ENCODE assay signal across 8 cellular contexts in the genomic region with DNA sequence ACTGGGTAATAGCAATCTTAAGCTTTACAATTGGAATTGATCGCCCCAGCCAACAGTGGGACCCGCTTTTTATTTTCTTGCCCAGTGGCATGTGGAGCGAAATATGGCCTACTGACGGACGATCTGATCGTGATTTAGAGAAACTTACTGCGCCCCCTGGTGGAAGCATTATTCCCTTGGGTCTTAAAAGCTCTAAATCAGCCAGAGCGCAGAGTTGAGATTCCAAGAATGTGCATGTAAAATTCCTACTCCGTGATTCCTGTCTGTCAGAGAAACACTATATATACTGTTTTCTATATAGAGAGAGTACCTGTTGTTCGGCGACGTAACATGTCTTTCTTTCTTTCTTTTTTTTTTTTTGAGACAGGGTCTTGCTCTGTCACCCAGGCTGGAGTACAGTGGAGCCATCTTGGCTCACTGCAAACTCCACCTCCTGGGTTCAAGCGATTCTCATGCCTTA. TPM values are rescaled to one million over a fixed set of nuclear protein-coding genes. Genes with fewer than 3 reads are reported as not detected.
DNase-seq lines count a peak whose midpoint lies in the region; ATAC-seq and TF ChIP-seq lines count a peak whose summit lies in the region.

No MANE protein-coding gene starts in this region.

- 22% methylated on average over 11 of the region's 13 CpGs for WGBS in mesenchymal stem cell

- H2BK12ac ChIP-seq in mesenchymal stem cell (ENCODE audit: low read length in 2 of 2), result no peak overlapping the region

- peak overlapping the region; percentile 67 for H3K9ac ChIP-seq in mesenchymal stem cell (ENCODE audit: low read length)

- H3K27me3 ChIP-seq in BE2C (no peaks in the 10 kb centered on the region), mesenchymal stem cell (ENCODE audit: control insufficient read depth in 1 of 2, insufficient read depth in 1 of 2, low read length in 2 of 2) (no peaks in the 10 kb centered on the region)

- H3K36me3 ChIP-seq in BE2C (no peaks in the 10 kb centered on the region), mesenchymal stem cell (ENCODE audit: control insufficient read depth in 1 of 2, insufficient read depth in 2 of 2, low read depth in 1 of 2, low read length in 2 of 2) (no peaks in the 10 kb centered on the region)

- H3K27me3 Mint-ChIP-seq in activated CD4-positive, alpha-beta memory T cell treated with anti-CD3 and anti-CD28 coated beads, Interleukin-2, amount 10 ng/mL, durations not matched to agents 7 days and 5 days, result no peaks in the 10 kb centered on the region

- no peak overlapping the region for H3K27ac ChIP-seq in mesenchymal stem cell (ENCODE audit: low read length, poor library complexity, severe bottlenecking)

- peak; percentile 65 for TF ChIP-seq CTCF in BE2C (IDR thresholded peaks at IDR 0.05; ENCODE audit: low read depth, low read length)

- no peak overlapping the region for H3K4me3 Mint-ChIP-seq in activated CD4-positive, alpha-beta memory T cell treated with anti-CD3 and anti-CD28 coated beads, Interleukin-2, amount 10 ng/mL, durations not matched to agents 7 days and 5 days

- H3K18ac ChIP-seq in mesenchymal stem cell (ENCODE audit: low read depth in 1 of 2, low read length in 2 of 2), result no peak overlapping the region

- H3K4me1 ChIP-seq in BE2C (peaks cover 4% of the 10 kb centered on the region), mesenchymal stem cell (ENCODE audit: control insufficient read depth, insufficient read depth, low read depth, low read length) (no peaks in the 10 kb centered on the region)

- CTCF ChIA-PET in activated CD4-positive, alpha-beta memory T cell treated with anti-CD3 and anti-CD28 coated beads, Interleukin-2, amount 10 ng/mL, durations not matched to agents 7 days and 5 days (lab: Charles Lee), result interaction anchor here (0.7 to 10.5 kb wide), 40 partner anchors 8 to 634 kb away, joined by 3 to 172 read pairs (median 5); a partner anchor contains a TSS

- peaks cover 14% of the 10 kb centered on the region for H3K4me1 Mint-ChIP-seq in activated CD4-positive, alpha-beta memory T cell treated with anti-CD3 and anti-CD28 coated beads, Interleukin-2, amount 10 ng/mL, durations not matched to agents 7 days and 5 days

- no peak overlapping the region for H4K8ac ChIP-seq in mesenchymal stem cell (ENCODE audit: low read length)

- H3K27ac Mint-ChIP-seq in activated CD4-positive, alpha-beta memory T cell treated with anti-CD3 and anti-CD28 coated beads, Interleukin-2, amount 10 ng/mL, durations not matched to agents 7 days and 5 days, result no peak overlapping the region

- H2BK5ac ChIP-seq in mesenchymal stem cell (ENCODE audit: low read depth, low read length, poor library complexity, severe bottlenecking), result no peak overlapping the region

- no peak overlapping the region for H2AFZ ChIP-seq in mesenchymal stem cell (ENCODE audit: low read depth, low read length)

- no peak overlapping the region for H3K4me2 ChIP-seq in mesenchymal stem cell (ENCODE audit: low read length, poor library complexity, severe bottlenecking)

- POLR2A ChIA-PET in activated CD4-positive, alpha-beta memory T cell treated with anti-CD3 and anti-CD28 coated beads, Interleukin-2, amount 10 ng/mL, durations not matched to agents 7 days and 5 days (lab: Charles Lee), result interaction anchor here (0.7 to 2.2 kb wide), 7 partner anchors 15 to 217 kb away, joined by 3 to 16 read pairs (median 3); a partner anchor contains a TSS

- no peaks in the 10 kb centered on the region for H3K9me3 ChIP-seq in BE2C
- H3K9me3 ChIP-seq in mesenchymal stem cell (ENCODE audit: control insufficient read depth, low read length), result no peaks in the 10 kb centered on the region

- no peak overlapping the region for H3K4ac ChIP-seq in mesenchymal stem cell (ENCODE audit: low read depth in 1 of 2, low read length in 2 of 2)

- peak; percentile 84 for DNase-seq in BE2C
- DNase-seq in HK-2 (ENCODE audit: unreplicated experiment), result peak; percentile 76
- DNase-seq in NCI-H774 (lab: John Stamatoyannopoulos, UW), result peak; percentile 82
- DNase-seq in activated CD4-positive, alpha-beta memory T cell treated with anti-CD3 and anti-CD28 coated beads, Interleukin-2, amount 10 ng/mL, durations not matched to agents 7 days and 5 days, result peak; percentile 82
- DNase-seq in effector CD8-positive, alpha-beta T cell (lab: John Stamatoyannopoulos, UW), result peak; percentile 77
- DNase-seq in mesenchymal stem cell, result peak; percentile 90
- DNase-seq in stimulated activated CD8-positive, alpha-beta memory T cell treated with anti-CD3 and anti-CD28 coated beads, Interleukin-15, amount 100 ng/mL, for 24 hours (ENCODE audit: low read depth), result peak; percentile 65

- no peaks in the 10 kb centered on the region for H3K79me1 ChIP-seq in mesenchymal stem cell (replicated peaks; ENCODE audit: low read length, poor library complexity, severe bottlenecking)

- peaks cover 4% of the 10 kb centered on the region for H3K36me3 Mint-ChIP-seq in activated CD4-positive, alpha-beta memory T cell treated with anti-CD3 and anti-CD28 coated beads, Interleukin-2, amount 10 ng/mL, durations not matched to agents 7 days and 5 days (ENCODE audit: low read depth)

- no peak overlapping the region for H4K91ac ChIP-seq in mesenchymal stem cell (ENCODE audit: low read length)

- H2BK15ac ChIP-seq in mesenchymal stem cell (ENCODE audit: low read depth, poor library complexity, severe bottlenecking), result no peak overlapping the region

- H2AK5ac ChIP-seq in mesenchymal stem cell (ENCODE audit: low read length, severe bottlenecking), result no peak overlapping the region

- H3K14ac ChIP-seq in mesenchymal stem cell (ENCODE audit: low read length in 2 of 2), result no peak overlapping the region

- H3K9me3 Mint-ChIP-seq in activated CD4-positive, alpha-beta memory T cell treated with anti-CD3 and anti-CD28 coated beads, Interleukin-2, amount 10 ng/mL, durations not matched to agents 7 days and 5 days, result no peaks in the 10 kb centered on the region

- H3K23ac ChIP-seq in mesenchymal stem cell (ENCODE audit: low read length in 2 of 2), result no peak overlapping the region

- H2BK120ac ChIP-seq in mesenchymal stem cell (ENCODE audit: low read depth, low read length), result no peak overlapping the region

- H3K4me3 ChIP-seq in BE2C (ENCODE audit: low read depth, low read length) (peak overlapping the region; percentile 34), mesenchymal stem cell (ENCODE audit: insufficient read depth in 1 of 2, low read depth in 1 of 2, low read length in 2 of 2) (no peak overlapping the region)

- no peak for ATAC-seq in GM21619 (IDR thresholded peaks at IDR 0.05; ENCODE audit: unreplicated experiment)

RNA-seq across cellular contexts. Expression of a gene that starts 3.7 kb away (rescaled TPM):
- polyA plus RNA-seq in BE2C (2012; ENCODE audit: insufficient read depth, insufficient read length, low read depth), result 59.0 TPM
- 10 to 100 TPM; 80.7 to 82.0 TPM for total RNA-seq in activated CD4-positive, alpha-beta memory T cell treated with anti-CD3 and anti-CD28 coated beads, Interleukin-2, amount 10 ng/mL, durations not matched to agents 7 days and 5 days
- polyA plus RNA-seq in mesenchymal stem cell (2013, experiment 1 of 2), result 52.4 TPM
- polyA plus RNA-seq in mesenchymal stem cell (2013, experiment 2 of 2), result 46.0 TPM

RNA-seq across cellular contexts. Expression of a gene that starts 15.3 kb away (rescaled TPM):
- 14.6 TPM for polyA plus RNA-seq in BE2C (2012; ENCODE audit: insufficient read depth, insufficient read length, low read depth)
- under 1 TPM; 0.38 to 0.70 TPM for total RNA-seq in activated CD4-positive, alpha-beta memory T cell treated with anti-CD3 and anti-CD28 coated beads, Interleukin-2, amount 10 ng/mL, durations not matched to agents 7 days and 5 days
- polyA plus RNA-seq in mesenchymal stem cell (2013, experiment 1 of 2), result 22.3 TPM
- polyA plus RNA-seq in mesenchymal stem cell (2013, experiment 2 of 2), result 21.3 TPM

RNA-seq across cellular contexts. Expression of a gene that starts 24.6 kb away (rescaled TPM):
- 0.43 TPM for polyA plus RNA-seq in BE2C (2012; ENCODE audit: insufficient read depth, insufficient read length, low read depth)
- total RNA-seq in activated CD4-positive, alpha-beta memory T cell treated with anti-CD3 and anti-CD28 coated beads, Interleukin-2, amount 10 ng/mL, durations not matched to agents 7 days and 5 days, result under 1 TPM; 0.58 to 0.88 TPM
- polyA plus RNA-seq in mesenchymal stem cell (2013, experiment 1 of 2), result 0.06 TPM
- 0.05 TPM for polyA plus RNA-seq in mesenchymal stem cell (2013, experiment 2 of 2)

RNA-seq across cellular contexts. Expression of a gene that starts 52.5 kb away (rescaled TPM):
- polyA plus RNA-seq in BE2C (2012; ENCODE audit: insufficient read depth, insufficient read length, low read depth), result 2.7 TPM
- total RNA-seq in activated CD4-positive, alpha-beta memory T cell treated with anti-CD3 and anti-CD28 coated beads, Interleukin-2, amount 10 ng/mL, durations not matched to agents 7 days and 5 days, result 10 to 100 TPM; 19.4 to 19.8 TPM
- 2.2 TPM for polyA plus RNA-seq in mesenchymal stem cell (2013, experiment 1 of 2)
- polyA plus RNA-seq in mesenchymal stem cell (2013, experiment 2 of 2), result 1.9 TPM

RNA-seq across cellular contexts. Expression of a gene that starts 56.5 kb away (rescaled TPM):
- polyA plus RNA-seq in BE2C (2012; ENCODE audit: insufficient read depth, insufficient read length, low read depth), result 12.5 TPM
- total RNA-seq in activated CD4-positive, alpha-beta memory T cell treated with anti-CD3 and anti-CD28 coated beads, Interleukin-2, amount 10 ng/mL, durations not matched to agents 7 days and 5 days, result 10 to 100 TPM; 53.9 to 61.3 TPM
- polyA plus RNA-seq in mesenchymal stem cell (2013, experiment 1 of 2), result 24.6 TPM
- polyA plus RNA-seq in mesenchymal stem cell (2013, experiment 2 of 2), result 25.1 TPM
